Comparison of ENCODE assay signal across 1 cellular context in the genomic region with DNA sequence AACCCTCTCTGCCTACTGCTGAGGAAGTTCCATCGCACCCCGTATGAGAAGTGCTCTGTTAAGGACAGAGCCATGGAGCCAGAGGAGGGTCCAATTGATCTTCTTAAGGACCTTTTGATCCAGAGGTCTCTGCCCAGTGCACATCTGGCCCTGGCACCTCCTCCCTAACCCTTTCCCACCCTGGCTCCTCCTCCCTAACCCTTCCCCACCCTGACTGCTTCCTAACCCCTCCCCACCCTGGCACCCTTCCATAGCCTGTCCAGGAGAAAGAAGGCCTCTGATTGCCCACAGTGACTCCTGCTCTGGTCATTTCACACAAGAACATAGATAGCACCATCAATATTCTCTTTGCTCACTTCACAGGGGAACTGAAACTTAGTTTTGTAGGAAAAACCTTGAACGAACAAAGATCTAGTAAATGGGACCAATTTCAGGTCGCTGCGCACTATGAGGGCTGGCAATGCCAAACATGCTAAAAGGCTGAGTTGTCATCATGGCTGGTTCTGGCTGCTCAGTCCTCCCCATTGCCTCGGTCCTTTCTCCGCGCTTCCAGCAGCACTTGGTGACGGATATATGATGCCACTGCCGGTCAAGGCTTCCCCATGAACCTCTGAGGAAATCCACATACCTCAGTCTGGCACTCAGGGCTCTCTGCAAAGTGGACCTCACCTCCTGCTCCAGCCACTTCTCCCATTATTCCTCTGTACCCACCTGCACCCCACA.
TF ChIP-seq lines count a peak whose summit lies in the region.

No MANE protein-coding gene starts in this region.

TF ChIP-seq in GM12878, 131 proteins besides CTCF, POLR2A, EP300 and RAD21 (continued from another document and continues in another):
- TF ChIP-seq, protein P1, sequence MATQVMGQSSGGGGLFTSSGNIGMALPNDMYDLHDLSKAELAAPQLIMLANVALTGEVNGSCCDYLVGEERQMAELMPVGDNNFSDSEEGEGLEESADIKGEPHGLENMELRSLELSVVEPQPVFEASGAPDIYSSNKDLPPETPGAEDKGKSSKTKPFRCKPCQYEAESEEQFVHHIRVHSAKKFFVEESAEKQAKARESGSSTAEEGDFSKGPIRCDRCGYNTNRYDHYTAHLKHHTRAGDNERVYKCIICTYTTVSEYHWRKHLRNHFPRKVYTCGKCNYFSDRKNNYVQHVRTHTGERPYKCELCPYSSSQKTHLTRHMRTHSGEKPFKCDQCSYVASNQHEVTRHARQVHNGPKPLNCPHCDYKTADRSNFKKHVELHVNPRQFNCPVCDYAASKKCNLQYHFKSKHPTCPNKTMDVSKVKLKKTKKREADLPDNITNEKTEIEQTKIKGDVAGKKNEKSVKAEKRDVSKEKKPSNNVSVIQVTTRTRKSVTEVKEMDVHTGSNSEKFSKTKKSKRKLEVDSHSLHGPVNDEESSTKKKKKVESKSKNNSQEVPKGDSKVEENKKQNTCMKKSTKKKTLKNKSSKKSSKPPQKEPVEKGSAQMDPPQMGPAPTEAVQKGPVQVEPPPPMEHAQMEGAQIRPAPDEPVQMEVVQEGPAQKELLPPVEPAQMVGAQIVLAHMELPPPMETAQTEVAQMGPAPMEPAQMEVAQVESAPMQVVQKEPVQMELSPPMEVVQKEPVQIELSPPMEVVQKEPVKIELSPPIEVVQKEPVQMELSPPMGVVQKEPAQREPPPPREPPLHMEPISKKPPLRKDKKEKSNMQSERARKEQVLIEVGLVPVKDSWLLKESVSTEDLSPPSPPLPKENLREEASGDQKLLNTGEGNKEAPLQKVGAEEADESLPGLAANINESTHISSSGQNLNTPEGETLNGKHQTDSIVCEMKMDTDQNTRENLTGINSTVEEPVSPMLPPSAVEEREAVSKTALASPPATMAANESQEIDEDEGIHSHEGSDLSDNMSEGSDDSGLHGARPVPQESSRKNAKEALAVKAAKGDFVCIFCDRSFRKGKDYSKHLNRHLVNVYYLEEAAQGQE (IDR thresholded peaks at IDR 0.05; ENCODE audit: low read depth, low read length): no peak
- TF ChIP-seq IKZF2 (IDR thresholded peaks at IDR 0.05) (peak; percentile 66 to 72; a peak in 2 of 4 replicates), NKRF (conservative IDR thresholded peaks at IDR 0.05) (no peak), MTA2 (IDR thresholded peaks at IDR 0.05; ENCODE audit: low read depth) (0 out of 2 replicates have a peak, but pooled peaks have one; percentile 40), PKNOX1 (IDR thresholded peaks at IDR 0.05) (no peak), BACH1 (IDR thresholded peaks at IDR 0.05; ENCODE audit: borderline replicate concordance) (no peak; the same call in 1 of the 2 replicates), ATF7 (IDR thresholded peaks at IDR 0.05; ENCODE audit: low read depth) (peak; percentile 29; the same call in 1 of the 2 replicates), ETV6 (conservative IDR thresholded peaks at IDR 0.05 in 1 of 2, IDR thresholded peaks at IDR 0.05 in 1 of 2; ENCODE audit: borderline replicate concordance in 1 of 2, low read depth in 1 of 2) (no peak), CUX1 (IDR thresholded peaks at IDR 0.05; ENCODE audit: insufficient replicate concordance, low read depth, low read length) (no peak), FOS (IDR thresholded peaks at IDR 0.05; ENCODE audit: borderline replicate concordance, extremely low read depth, insufficient read length) (no peak), SREBF2 (IDR thresholded peaks at IDR 0.05; ENCODE audit: low read length) (no peak), HCFC1 (IDR thresholded peaks at IDR 0.05; ENCODE audit: low read length) (no peak), BRCA1 (IDR thresholded peaks at IDR 0.05; ENCODE audit: low read depth, low read length) (no peak), TARDBP (IDR thresholded peaks at IDR 0.05; ENCODE audit: borderline replicate concordance) (no peak), ZNF217 (IDR thresholded peaks at IDR 0.05) (no peak), CBX3 (IDR thresholded peaks at IDR 0.05; ENCODE audit: borderline replicate concordance, low read depth) (no peak), NR2F1 (conservative IDR thresholded peaks at IDR 0.05) (no peak), NR2C2 (IDR thresholded peaks at IDR 0.05; ENCODE audit: borderline replicate concordance, control insufficient read depth, insufficient read length, low read depth) (no peak), POU2F2 (IDR thresholded peaks at IDR 0.05; ENCODE audit: borderline replicate concordance, low read depth, low read length) (no peak), PAX8 (IDR thresholded peaks at IDR 0.05) (no peak), HDAC2 (IDR thresholded peaks at IDR 0.05) (no peak), CBFB (IDR thresholded peaks at IDR 0.05; ENCODE audit: low read depth) (no peak), POLR2AphosphoS5 (IDR thresholded peaks at IDR 0.05; ENCODE audit: low read length) (no peak), DPF2 (IDR thresholded peaks at IDR 0.05) (peak; percentile 68), RBBP5 (conservative IDR thresholded peaks at IDR 0.05) (no peak), TCF12 (IDR thresholded peaks at IDR 0.05; ENCODE audit: low read depth, low read length) (no peak), RB1 (IDR thresholded peaks at IDR 0.05; ENCODE audit: borderline replicate concordance) (no peak), BCL11A (IDR thresholded peaks at IDR 0.05; ENCODE audit: low read depth, low read length) (no peak), BMI1 (IDR thresholded peaks at IDR 0.05; ENCODE audit: borderline replicate concordance) (no peak), SUPT20H (IDR thresholded peaks at IDR 0.05; ENCODE audit: borderline replicate concordance, control insufficient read depth, low read depth, low read length) (no peak), MAX (IDR thresholded peaks at IDR 0.05; ENCODE audit: low read depth, low read length) (no peak), GATAD2B (conservative IDR thresholded peaks at IDR 0.05; ENCODE audit: low read depth) (0 out of 2 replicates have a peak, but pooled peaks have one; percentile 44), ZNF622 (IDR thresholded peaks at IDR 0.05) (no peak), YBX1 (IDR thresholded peaks at IDR 0.05) (no peak), FOXK2 (IDR thresholded peaks at IDR 0.05) (no peak), MTA3 (IDR thresholded peaks at IDR 0.05; ENCODE audit: borderline replicate concordance, low read length) (no peak), KLF5 (IDR thresholded peaks at IDR 0.05; ENCODE audit: partially characterized antibody) (no peak), RUNX3 (IDR thresholded peaks at IDR 0.05; ENCODE audit: low read length) (no peak), MYB (IDR thresholded peaks at IDR 0.05; ENCODE audit: borderline replicate concordance, low read depth, low read length) (no peak), POLR2AphosphoS2 (IDR thresholded peaks at IDR 0.05; ENCODE audit: low read depth, low read length) (no peak), MYC (IDR thresholded peaks at IDR 0.05; ENCODE audit: insufficient read depth, insufficient read length, insufficient replicate concordance, low read length, severe bottlenecking) (no peak), SIN3A (IDR thresholded peaks at IDR 0.05; ENCODE audit: low read depth, low read length) (no peak), SMAD5 (IDR thresholded peaks at IDR 0.05; ENCODE audit: low read depth) (no peak), EZH2 (IDR thresholded peaks at IDR 0.05; ENCODE audit: borderline replicate concordance, control insufficient read depth, low read depth, low read length) (no peak), IKZF1 (conservative IDR thresholded peaks at IDR 0.05) (peak; percentile 58; the same call in 1 of the 2 replicates)
- TF ChIP-seq, protein P2, sequence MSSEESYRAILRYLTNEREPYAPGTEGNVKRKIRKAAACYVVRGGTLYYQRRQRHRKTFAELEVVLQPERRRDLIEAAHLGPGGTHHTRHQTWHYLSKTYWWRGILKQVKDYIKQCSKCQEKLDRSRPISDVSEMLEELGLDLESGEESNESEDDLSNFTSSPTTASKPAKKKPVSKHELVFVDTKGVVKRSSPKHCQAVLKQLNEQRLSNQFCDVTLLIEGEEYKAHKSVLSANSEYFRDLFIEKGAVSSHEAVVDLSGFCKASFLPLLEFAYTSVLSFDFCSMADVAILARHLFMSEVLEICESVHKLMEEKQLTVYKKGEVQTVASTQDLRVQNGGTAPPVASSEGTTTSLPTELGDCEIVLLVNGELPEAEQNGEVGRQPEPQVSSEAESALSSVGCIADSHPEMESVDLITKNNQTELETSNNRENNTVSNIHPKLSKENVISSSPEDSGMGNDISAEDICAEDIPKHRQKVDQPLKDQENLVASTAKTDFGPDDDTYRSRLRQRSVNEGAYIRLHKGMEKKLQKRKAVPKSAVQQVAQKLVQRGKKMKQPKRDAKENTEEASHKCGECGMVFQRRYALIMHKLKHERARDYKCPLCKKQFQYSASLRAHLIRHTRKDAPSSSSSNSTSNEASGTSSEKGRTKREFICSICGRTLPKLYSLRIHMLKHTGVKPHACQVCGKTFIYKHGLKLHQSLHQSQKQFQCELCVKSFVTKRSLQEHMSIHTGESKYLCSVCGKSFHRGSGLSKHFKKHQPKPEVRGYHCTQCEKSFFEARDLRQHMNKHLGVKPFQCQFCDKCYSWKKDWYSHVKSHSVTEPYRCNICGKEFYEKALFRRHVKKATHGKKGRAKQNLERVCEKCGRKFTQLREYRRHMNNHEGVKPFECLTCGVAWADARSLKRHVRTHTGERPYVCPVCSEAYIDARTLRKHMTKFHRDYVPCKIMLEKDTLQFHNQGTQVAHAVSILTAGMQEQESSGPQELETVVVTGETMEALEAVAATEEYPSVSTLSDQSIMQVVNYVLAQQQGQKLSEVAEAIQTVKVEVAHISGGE (CRISPR knock-in tag; IDR thresholded peaks at IDR 0.05): no peak
- TF ChIP-seq, protein P3, sequence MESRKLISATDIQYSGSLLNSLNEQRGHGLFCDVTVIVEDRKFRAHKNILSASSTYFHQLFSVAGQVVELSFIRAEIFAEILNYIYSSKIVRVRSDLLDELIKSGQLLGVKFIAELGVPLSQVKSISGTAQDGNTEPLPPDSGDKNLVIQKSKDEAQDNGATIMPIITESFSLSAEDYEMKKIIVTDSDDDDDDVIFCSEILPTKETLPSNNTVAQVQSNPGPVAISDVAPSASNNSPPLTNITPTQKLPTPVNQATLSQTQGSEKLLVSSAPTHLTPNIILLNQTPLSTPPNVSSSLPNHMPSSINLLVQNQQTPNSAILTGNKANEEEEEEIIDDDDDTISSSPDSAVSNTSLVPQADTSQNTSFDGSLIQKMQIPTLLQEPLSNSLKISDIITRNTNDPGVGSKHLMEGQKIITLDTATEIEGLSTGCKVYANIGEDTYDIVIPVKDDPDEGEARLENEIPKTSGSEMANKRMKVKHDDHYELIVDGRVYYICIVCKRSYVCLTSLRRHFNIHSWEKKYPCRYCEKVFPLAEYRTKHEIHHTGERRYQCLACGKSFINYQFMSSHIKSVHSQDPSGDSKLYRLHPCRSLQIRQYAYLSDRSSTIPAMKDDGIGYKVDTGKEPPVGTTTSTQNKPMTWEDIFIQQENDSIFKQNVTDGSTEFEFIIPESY (IDR thresholded peaks at IDR 0.05): no peak
